Comparison of ENCODE assay signal across 21 cellular contexts in the genomic region with DNA sequence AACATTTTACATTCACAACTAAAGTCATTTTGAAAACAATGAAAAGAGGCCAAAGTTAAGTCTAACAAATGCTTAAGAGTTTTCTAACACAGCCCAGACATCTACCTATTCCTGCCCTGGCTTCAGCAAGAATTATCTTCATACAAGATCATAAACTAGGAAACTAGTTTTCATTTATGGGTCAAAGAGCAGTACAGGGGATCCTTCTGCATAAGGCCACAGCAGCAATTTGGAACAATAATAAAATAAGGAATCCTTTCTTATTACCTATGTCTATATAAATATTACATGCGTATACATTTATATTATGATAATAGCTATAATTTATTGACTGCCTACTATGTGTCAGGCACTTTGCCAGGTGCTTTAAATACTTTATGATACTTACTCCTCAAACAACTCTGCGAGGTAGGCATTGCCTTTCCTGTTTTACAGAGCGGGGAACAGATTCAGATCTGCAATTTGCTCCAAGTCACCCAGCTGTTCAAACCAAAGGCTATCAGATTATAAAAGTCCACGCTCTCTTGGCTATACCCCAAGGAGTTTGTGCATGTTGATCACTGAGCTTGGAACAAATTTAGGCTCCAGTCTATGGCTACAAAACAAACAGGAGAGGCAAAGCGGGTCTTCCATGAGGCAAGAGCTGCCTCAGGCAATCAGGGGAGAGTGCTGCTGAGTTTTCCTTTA.
A peak's percentile ranks its signal among the peaks of the same experiment; 100 is the strongest.
DNase-seq lines count a peak whose midpoint lies in the region; ATAC-seq and TF ChIP-seq lines count a peak whose summit lies in the region.
"Had no signal": no experiment of that assay in that cellular context is flagged by ENCODE, and none has a peak within 500 bp of the region (broad histone marks: within the 10 kb centered on the region; RNA-seq: fewer than 3 reads in every experiment).

No MANE protein-coding gene starts in this region.

- TF ChIP-seq CTCF in psoas muscle (IDR thresholded peaks at IDR 0.05) (no peak), Calu3 (IDR thresholded peaks at IDR 0.05; ENCODE audit: unreplicated experiment) (no peak)

- no peaks in the 10 kb centered on the region for H3K36me3 Mint-ChIP-seq in Calu3 (ENCODE audit: insufficient read depth, unreplicated experiment)
- H3K36me3 Mint-ChIP-seq: stimulated activated effector memory CD8-positive, alpha-beta T cell treated with anti-CD3 and anti-CD28 coated beads, Interleukin-12 subunit alpha, Interleukin-12 subunit beta, amount 100 ng/mL, for 72 hours had no signal

- intact Hi-C loops in psoas muscle (cut with DNase I) (no loop called here), posterior cingulate gyrus (cut with DNase I) (no loop called here), Calu3 (cut with micrococcal nuclease; ENCODE audit: unreplicated experiment) (no loop called here)

- no peaks in the 10 kb centered on the region for H3K9me3 ChIP-seq in psoas muscle
- H3K9me3 ChIP-seq: BE2C, HAP-1, spleen, tibial nerve had no signal

- ATAC-seq in psoas muscle = peak; percentile 74 to 85 (median 80)
- ATAC-seq: stimulated activated effector memory CD8-positive, alpha-beta T cell treated with anti-CD3 and anti-CD28 coated beads, Interleukin-12 subunit alpha, Interleukin-12 subunit beta, amount 100 ng/mL, for 72 hours had no signal

- DNase-seq in LHCN-M2 (ENCODE audit: low read depth) (peak; percentile 22), NCI-H2081 (lab: John Stamatoyannopoulos, UW) (peak; percentile 84 to 96), fibroblast of peridontal ligament (ENCODE audit: extremely low read depth) (peak; percentile 37), psoas muscle (no peak), SW 1271 (lab: John Stamatoyannopoulos, UW) (no peak), posterior cingulate gyrus (no peak), Calu3 (no peak)
- DNase-seq: activated CD4-positive, alpha-beta T cell treated with anti-CD3 and anti-CD28 coated beads, Interleukin-2, amount 10 ng/mL, durations not matched to agents 7 days and 5 days; activated naive CD4-positive, alpha-beta T cell treated with anti-CD3 and anti-CD28 coated beads for 36 hours; activated T-cell treated with anti-CD3 and anti-CD28 coated beads for 4 hours; BE2C; DMS53; head of caudate nucleus; midbrain; NCI-H524; spleen; T1000 had no signal

- peaks cover 28% of the 10 kb centered on the region for H3K27me3 Mint-ChIP-seq in Calu3 (ENCODE audit: unreplicated experiment)
- H3K27me3 Mint-ChIP-seq: dendritic cell treated with granulocyte-macrophage colony-stimulating factor and Interleukin-4, amounts not matched to agents 40 ng/mL and 50 ng/mL, for 4 days had no signal

- H3K4me3 Mint-ChIP-seq in Calu3 (ENCODE audit: low read depth, unreplicated experiment) = no peak overlapping the region
- H3K4me3 Mint-ChIP-seq: activated CD4-positive, alpha-beta T cell treated with anti-CD3 and anti-CD28 coated beads, Interleukin-2, amount 10 ng/mL, durations not matched to agents 7 days and 5 days; activated naive CD4-positive, alpha-beta T cell treated with anti-CD3 and anti-CD28 coated beads for 36 hours; dendritic cell treated with granulocyte-macrophage colony-stimulating factor and Interleukin-4, amounts not matched to agents 40 ng/mL and 50 ng/mL, for 4 days; stimulated activated effector memory CD8-positive, alpha-beta T cell treated with anti-CD3 and anti-CD28 coated beads, Interleukin-12 subunit alpha, Interleukin-12 subunit beta, amount 100 ng/mL, for 72 hours had no signal

- WGBS in psoas muscle, 3 donors = 11 to 20% (median 13%) methylated on average over 5 of the region's 5 CpGs

- H3K27me3 ChIP-seq in psoas muscle (ENCODE audit: insufficient read depth in 3 of 3, low read length in 2 of 3) = no peaks in the 10 kb centered on the region
- H3K27me3 ChIP-seq: BE2C, spleen, tibial nerve had no signal

- H3K27ac ChIP-seq in psoas muscle = peak overlapping the region; percentile 78
- H3K27ac ChIP-seq: spleen, tibial nerve had no signal

- H3K4me3 ChIP-seq in psoas muscle = peak overlapping the region; percentile 33
- H3K4me3 ChIP-seq: HAP-1, spleen, tibial nerve had no signal

- no peaks in the 10 kb centered on the region for H3K9me3 Mint-ChIP-seq in Calu3 (ENCODE audit: low read depth, unreplicated experiment)
- H3K9me3 Mint-ChIP-seq: activated CD4-positive, alpha-beta T cell treated with anti-CD3 and anti-CD28 coated beads, Interleukin-2, amount 10 ng/mL, durations not matched to agents 7 days and 5 days; activated naive CD4-positive, alpha-beta T cell treated with anti-CD3 and anti-CD28 coated beads for 36 hours; dendritic cell treated with granulocyte-macrophage colony-stimulating factor and Interleukin-4, amounts not matched to agents 40 ng/mL and 50 ng/mL, for 4 days; stimulated activated effector memory CD8-positive, alpha-beta T cell treated with anti-CD3 and anti-CD28 coated beads, Interleukin-12 subunit alpha, Interleukin-12 subunit beta, amount 100 ng/mL, for 72 hours had no signal

- no peaks in the 10 kb centered on the region for H3K4me1 Mint-ChIP-seq in Calu3 (ENCODE audit: low read depth, unreplicated experiment)
- H3K4me1 Mint-ChIP-seq: activated CD4-positive, alpha-beta T cell treated with anti-CD3 and anti-CD28 coated beads, Interleukin-2, amount 10 ng/mL, durations not matched to agents 7 days and 5 days; stimulated activated effector memory CD8-positive, alpha-beta T cell treated with anti-CD3 and anti-CD28 coated beads, Interleukin-12 subunit alpha, Interleukin-12 subunit beta, amount 100 ng/mL, for 72 hours had no signal

- H3K36me3 ChIP-seq in psoas muscle (ENCODE audit: insufficient read depth in 1 of 2, low read depth in 1 of 2) = no peaks in the 10 kb centered on the region
- H3K36me3 ChIP-seq: BE2C, HAP-1, spleen, tibial nerve had no signal

- CTCF ChIA-PET in Calu3 (lab: Charles Lee) = no interaction called here

- no TSS peak for BruUV-seq in Calu3 (replicated peaks; lab: Mats Ljungman, UMichigan)

- no peak overlapping the region for H3K27ac Mint-ChIP-seq in Calu3 (ENCODE audit: unreplicated experiment)
- H3K27ac Mint-ChIP-seq: activated CD4-positive, alpha-beta T cell treated with anti-CD3 and anti-CD28 coated beads, Interleukin-2, amount 10 ng/mL, durations not matched to agents 7 days and 5 days; activated naive CD4-positive, alpha-beta T cell treated with anti-CD3 and anti-CD28 coated beads for 36 hours; dendritic cell treated with granulocyte-macrophage colony-stimulating factor and Interleukin-4, amounts not matched to agents 40 ng/mL and 50 ng/mL, for 4 days; stimulated activated effector memory CD8-positive, alpha-beta T cell treated with anti-CD3 and anti-CD28 coated beads, Interleukin-12 subunit alpha, Interleukin-12 subunit beta, amount 100 ng/mL, for 72 hours had no signal

- H3K4me1 ChIP-seq in psoas muscle = peaks cover 62% of the 10 kb centered on the region

Comparison
In these comparisons a context has a peak if more than half of its experiments do, and no peak if none do; other contexts are left out.
1. DNase-seq: peak in LHCN-M2 (single experiment), NCI-H2081 (2 of 2) and fibroblast of peridontal ligament (single experiment); none in psoas muscle (0 of 2), SW 1271 (0 of 2), posterior cingulate gyrus (0 of 10) and Calu3 (single experiment).